In the genomic region with DNA sequence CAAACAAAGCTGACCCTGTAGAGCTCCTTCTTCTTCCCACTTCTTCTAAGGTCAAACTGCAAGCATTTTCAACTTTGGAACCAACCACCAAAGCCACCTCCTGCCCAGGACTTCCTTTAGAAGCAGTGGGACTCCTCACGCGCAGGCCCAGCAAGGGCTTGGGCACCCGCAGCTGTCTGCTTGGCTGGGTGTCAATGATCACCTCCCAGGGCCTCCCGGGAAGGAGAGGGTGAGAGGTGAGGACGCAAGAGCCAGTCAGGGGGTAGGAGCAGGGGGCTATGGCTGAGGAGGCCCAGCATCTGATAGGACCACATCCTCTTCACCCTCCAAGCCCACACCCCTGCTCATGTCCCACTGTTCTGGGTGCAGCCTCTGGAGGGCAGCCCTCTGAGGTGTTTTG, we compare ENCODE assay signal across 25 cellular contexts. TPM values are rescaled to one million over a fixed set of nuclear protein-coding genes. Genes with fewer than 3 reads are reported as not detected.
DNase-seq lines count a peak whose midpoint lies in the region; ATAC-seq and TF ChIP-seq lines count a peak whose summit lies in the region.
"Had no signal": no experiment of that assay in that cellular context is flagged by ENCODE, and none has a peak within 500 bp of the region (broad histone marks: within the 10 kb centered on the region; RNA-seq: fewer than 3 reads in every experiment).

No MANE protein-coding gene starts in this region.

- no peak overlapping the region for H3K4me3 ChIP-seq in right atrium auricular region
- H3K4me3 ChIP-seq in tibial artery, result no peak overlapping the region
- H3K4me3 ChIP-seq: hepatocyte had no signal

- peaks cover 26% of the 10 kb centered on the region for H3K4me1 Mint-ChIP-seq in activated naive CD8-positive, alpha-beta T cell treated with anti-CD3 and anti-CD28 coated beads for 36 hours
- H3K4me1 Mint-ChIP-seq in activated naive CD8-positive, alpha-beta T cell treated with anti-CD3 and anti-CD28 coated beads, Interleukin-2, amount 50 U/mL, for 24 hours, result peaks cover 16% of the 10 kb centered on the region

- H3K9me3 ChIP-seq in right atrium auricular region, result no peaks in the 10 kb centered on the region
- no peaks in the 10 kb centered on the region for H3K9me3 ChIP-seq in tibial artery

- no peak overlapping the region for H3K4me3 Mint-ChIP-seq in activated naive CD8-positive, alpha-beta T cell treated with anti-CD3 and anti-CD28 coated beads for 36 hours
- no peak overlapping the region for H3K4me3 Mint-ChIP-seq in activated naive CD8-positive, alpha-beta T cell treated with anti-CD3 and anti-CD28 coated beads, Interleukin-2, amount 50 U/mL, for 24 hours
- H3K4me3 Mint-ChIP-seq: activated CD4-positive, alpha-beta T cell treated with anti-CD3 and anti-CD28 coated beads, Interleukin-2, amount 10 ng/mL, durations not matched to agents 24 days and 14 days; activated naive CD4-positive, alpha-beta T cell treated with anti-CD3 and anti-CD28 coated beads for 36 hours; activated T-cell treated with anti-CD3 and anti-CD28 coated beads, Interleukin-2, amount 50 U/mL, for 24 hours; memory B cell; nephron; stimulated activated memory B cell treated with anti-CD40 and anti-IgM and Interleukin-4, amounts not matched to agents 10 μg/mL and 1 μg/mL and 100 μg/mL, for 72 hours had no signal

- H3K4me1 ChIP-seq in right atrium auricular region (peaks cover 0 to 69% of the 10 kb centered on the region in 2 donors), tibial artery (peaks cover 0 to 97% (median 85%) of the 10 kb centered on the region in 4 donors)

- peak overlapping the region; percentile 16 to 50 for H3K27ac ChIP-seq in right atrium auricular region
- peak overlapping the region; percentile 86 for H3K27ac ChIP-seq in tibial artery
- H3K27ac ChIP-seq: C4-2B, hepatocyte had no signal

- TF ChIP-seq CTCF in right atrium auricular region (IDR thresholded peaks at IDR 0.05), result no peak
- no peak for TF ChIP-seq CTCF in tibial artery (IDR thresholded peaks at IDR 0.05)

- H3K27me3 ChIP-seq in right atrium auricular region (no peaks in the 10 kb centered on the region), tibial artery (no peaks in the 10 kb centered on the region)
- H3K27me3 ChIP-seq: hepatocyte had no signal

- no peaks in the 10 kb centered on the region for H3K9me3 Mint-ChIP-seq in activated naive CD8-positive, alpha-beta T cell treated with anti-CD3 and anti-CD28 coated beads for 36 hours
- no peaks in the 10 kb centered on the region for H3K9me3 Mint-ChIP-seq in activated naive CD8-positive, alpha-beta T cell treated with anti-CD3 and anti-CD28 coated beads, Interleukin-2, amount 50 U/mL, for 24 hours
- H3K9me3 Mint-ChIP-seq: activated CD4-positive, alpha-beta T cell treated with anti-CD3 and anti-CD28 coated beads, Interleukin-2, amount 10 ng/mL, durations not matched to agents 24 days and 14 days; activated naive CD4-positive, alpha-beta T cell treated with anti-CD3 and anti-CD28 coated beads for 36 hours; activated T-cell treated with anti-CD3 and anti-CD28 coated beads, Interleukin-2, amount 50 U/mL, for 24 hours; memory B cell; nephron; stimulated activated memory B cell treated with anti-CD40 and anti-IgM and Interleukin-4, amounts not matched to agents 10 μg/mL and 1 μg/mL and 100 μg/mL, for 72 hours had no signal

- intact Hi-C loops in tibial artery (cut with DNase I; ENCODE audit: low total_unique reads), result no loop called here

- ATAC-seq in activated naive CD8-positive, alpha-beta T cell treated with anti-CD3 and anti-CD28 coated beads, Interleukin-2, amount 50 U/mL, for 24 hours, result no peak
- ATAC-seq in HG03280 (IDR thresholded peaks at IDR 0.05; ENCODE audit: unreplicated experiment), result no peak
- ATAC-seq: stimulated activated memory B cell treated with anti-CD40 and anti-IgM and Interleukin-4, amounts not matched to agents 10 μg/mL and 1 μg/mL and 100 μg/mL, for 72 hours had no signal

- H3K27ac Mint-ChIP-seq in activated naive CD8-positive, alpha-beta T cell treated with anti-CD3 and anti-CD28 coated beads for 36 hours, result peak overlapping the region; percentile 8
- no peak overlapping the region for H3K27ac Mint-ChIP-seq in activated naive CD8-positive, alpha-beta T cell treated with anti-CD3 and anti-CD28 coated beads, Interleukin-2, amount 50 U/mL, for 24 hours
- H3K27ac Mint-ChIP-seq: activated CD4-positive, alpha-beta T cell treated with anti-CD3 and anti-CD28 coated beads, Interleukin-2, amount 10 ng/mL, durations not matched to agents 24 days and 14 days; memory B cell; nephron; stimulated activated memory B cell treated with anti-CD40 and anti-IgM and Interleukin-4, amounts not matched to agents 10 μg/mL and 1 μg/mL and 100 μg/mL, for 72 hours had no signal

- H3K36me3 Mint-ChIP-seq in activated naive CD8-positive, alpha-beta T cell treated with anti-CD3 and anti-CD28 coated beads for 36 hours, result peaks cover 14% of the 10 kb centered on the region
- peaks cover 33% of the 10 kb centered on the region for H3K36me3 Mint-ChIP-seq in activated naive CD8-positive, alpha-beta T cell treated with anti-CD3 and anti-CD28 coated beads, Interleukin-2, amount 50 U/mL, for 24 hours (ENCODE audit: low read depth)

- DNase-seq in activated naive CD8-positive, alpha-beta T cell treated with anti-CD3 and anti-CD28 coated beads for 36 hours, result no peak
- DNase-seq in activated naive CD8-positive, alpha-beta T cell treated with anti-CD3 and anti-CD28 coated beads, Interleukin-2, amount 50 U/mL, for 24 hours, result no peak
- DNase-seq in right atrium auricular region (ENCODE audit: low spot score) (no peak), tibial artery (peak in 1 of 2 donors; percentile 72), iPS-NIHi7 (ENCODE audit: extremely low spot score) (no peak)
- DNase-seq: activated CD4-positive, alpha-beta T cell treated with anti-CD3 and anti-CD28 coated beads, Interleukin-2, amount 10 ng/mL, durations not matched to agents 24 days and 14 days; activated naive CD4-positive, alpha-beta T cell treated with anti-CD3 and anti-CD28 coated beads for 36 hours; activated T-cell treated with anti-CD3 and anti-CD28 coated beads, Interleukin-2, amount 50 U/mL, for 24 hours; DMS53; Karpas-422; NCI-H1092; NCI-H2081; RPMI8226; trophoblast cell had no signal

- no peaks in the 10 kb centered on the region for H3K27me3 Mint-ChIP-seq in activated naive CD8-positive, alpha-beta T cell treated with anti-CD3 and anti-CD28 coated beads for 36 hours
- H3K27me3 Mint-ChIP-seq in activated naive CD8-positive, alpha-beta T cell treated with anti-CD3 and anti-CD28 coated beads, Interleukin-2, amount 50 U/mL, for 24 hours, result no peaks in the 10 kb centered on the region
- H3K27me3 Mint-ChIP-seq: activated CD4-positive, alpha-beta T cell treated with anti-CD3 and anti-CD28 coated beads, Interleukin-2, amount 10 ng/mL, durations not matched to agents 24 days and 14 days; activated T-cell treated with anti-CD3 and anti-CD28 coated beads, Interleukin-2, amount 50 U/mL, for 24 hours; memory B cell; stimulated activated memory B cell treated with anti-CD40 and anti-IgM and Interleukin-4, amounts not matched to agents 10 μg/mL and 1 μg/mL and 100 μg/mL, for 72 hours had no signal

- H3K36me3 ChIP-seq in right atrium auricular region (peaks cover 94% of the 10 kb centered on the region), tibial artery (peaks cover 80 to 100% (median 99%) of the 10 kb centered on the region in 3 donors)

RNA-seq across cellular contexts. Expression of a gene that starts 10.2 kb away (rescaled TPM):
- 10 to 100 TPM; 31.2 TPM for total RNA-seq in activated naive CD8-positive, alpha-beta T cell treated with anti-CD3 and anti-CD28 coated beads for 36 hours
- total RNA-seq in right atrium auricular region, result 10 to 100 TPM; 61.6 to 83.0 TPM

RNA-seq across cellular contexts. Expression of a gene that starts 12.6 kb away (rescaled TPM):
- 10 to 100 TPM; 22.1 to 26.4 TPM for total RNA-seq in activated naive CD8-positive, alpha-beta T cell treated with anti-CD3 and anti-CD28 coated beads for 36 hours
- total RNA-seq in right atrium auricular region, result 1 to 10 TPM; 4.0 to 9.0 TPM

RNA-seq across cellular contexts. Expression of a gene that starts 21.1 kb away (rescaled TPM):
- 10 to 100 TPM; 10.9 to 11.7 TPM for total RNA-seq in activated naive CD8-positive, alpha-beta T cell treated with anti-CD3 and anti-CD28 coated beads for 36 hours
- total RNA-seq in right atrium auricular region, result 1 to 10 TPM; 5.0 to 8.1 TPM

RNA-seq across cellular contexts. Expression of a gene that starts 32.2 kb away (rescaled TPM):
- 10 to 100 TPM; 16.2 to 16.4 TPM for total RNA-seq in activated naive CD8-positive, alpha-beta T cell treated with anti-CD3 and anti-CD28 coated beads for 36 hours
- 10 to 100 TPM; 14.6 to 21.4 TPM for total RNA-seq in right atrium auricular region

RNA-seq across cellular contexts. Expression of a gene that starts 37.3 kb away (rescaled TPM):
- not detected for total RNA-seq in activated naive CD8-positive, alpha-beta T cell treated with anti-CD3 and anti-CD28 coated beads for 36 hours
- not detected for total RNA-seq in right atrium auricular region
- total RNA-seq: A673; activated CD4-positive, alpha-beta T cell treated with anti-CD3 and anti-CD28 coated beads, Interleukin-2, amount 10 ng/mL, durations not matched to agents 24 days and 14 days; activated naive CD4-positive, alpha-beta T cell treated with anti-CD3 and anti-CD28 coated beads for 36 hours; chondrocyte; hepatocyte; kidney epithelial cell; NCI-H460; pulmonary artery endothelial cell had no signal
